2 cellular contexts compared by ENCODE assay signal in genomic region chr1:207738418-207738774, GRCh38.
A peak's percentile ranks its signal among the peaks of the same experiment; 100 is the strongest.
TF ChIP-seq lines count a peak whose summit lies in the region.

No MANE protein-coding gene starts in this region.

TF ChIP-seq in HEK293T, 16 proteins besides CTCF, POLR2A, EP300 and RAD21:
- TF ChIP-seq L3MBTL2 (conservative IDR thresholded peaks at IDR 0.05), result 0 out of 2 replicates have a peak, but pooled peaks have one; percentile 18

TF ChIP-seq in K562, 482 proteins besides CTCF, POLR2A, EP300 and RAD21:
- peak; percentile 28 for TF ChIP-seq NFIC (IDR thresholded peaks at IDR 0.05)
